ENCODE assay signal across 2 cellular contexts in genomic region chr10:17001961-17002749, GRCh38.
TF ChIP-seq lines count a peak whose summit lies in the region.

No MANE protein-coding gene starts in this region.

TF ChIP-seq in H1, 55 proteins besides CTCF, POLR2A, EP300 and RAD21:
- TF ChIP-seq, protein P1, sequence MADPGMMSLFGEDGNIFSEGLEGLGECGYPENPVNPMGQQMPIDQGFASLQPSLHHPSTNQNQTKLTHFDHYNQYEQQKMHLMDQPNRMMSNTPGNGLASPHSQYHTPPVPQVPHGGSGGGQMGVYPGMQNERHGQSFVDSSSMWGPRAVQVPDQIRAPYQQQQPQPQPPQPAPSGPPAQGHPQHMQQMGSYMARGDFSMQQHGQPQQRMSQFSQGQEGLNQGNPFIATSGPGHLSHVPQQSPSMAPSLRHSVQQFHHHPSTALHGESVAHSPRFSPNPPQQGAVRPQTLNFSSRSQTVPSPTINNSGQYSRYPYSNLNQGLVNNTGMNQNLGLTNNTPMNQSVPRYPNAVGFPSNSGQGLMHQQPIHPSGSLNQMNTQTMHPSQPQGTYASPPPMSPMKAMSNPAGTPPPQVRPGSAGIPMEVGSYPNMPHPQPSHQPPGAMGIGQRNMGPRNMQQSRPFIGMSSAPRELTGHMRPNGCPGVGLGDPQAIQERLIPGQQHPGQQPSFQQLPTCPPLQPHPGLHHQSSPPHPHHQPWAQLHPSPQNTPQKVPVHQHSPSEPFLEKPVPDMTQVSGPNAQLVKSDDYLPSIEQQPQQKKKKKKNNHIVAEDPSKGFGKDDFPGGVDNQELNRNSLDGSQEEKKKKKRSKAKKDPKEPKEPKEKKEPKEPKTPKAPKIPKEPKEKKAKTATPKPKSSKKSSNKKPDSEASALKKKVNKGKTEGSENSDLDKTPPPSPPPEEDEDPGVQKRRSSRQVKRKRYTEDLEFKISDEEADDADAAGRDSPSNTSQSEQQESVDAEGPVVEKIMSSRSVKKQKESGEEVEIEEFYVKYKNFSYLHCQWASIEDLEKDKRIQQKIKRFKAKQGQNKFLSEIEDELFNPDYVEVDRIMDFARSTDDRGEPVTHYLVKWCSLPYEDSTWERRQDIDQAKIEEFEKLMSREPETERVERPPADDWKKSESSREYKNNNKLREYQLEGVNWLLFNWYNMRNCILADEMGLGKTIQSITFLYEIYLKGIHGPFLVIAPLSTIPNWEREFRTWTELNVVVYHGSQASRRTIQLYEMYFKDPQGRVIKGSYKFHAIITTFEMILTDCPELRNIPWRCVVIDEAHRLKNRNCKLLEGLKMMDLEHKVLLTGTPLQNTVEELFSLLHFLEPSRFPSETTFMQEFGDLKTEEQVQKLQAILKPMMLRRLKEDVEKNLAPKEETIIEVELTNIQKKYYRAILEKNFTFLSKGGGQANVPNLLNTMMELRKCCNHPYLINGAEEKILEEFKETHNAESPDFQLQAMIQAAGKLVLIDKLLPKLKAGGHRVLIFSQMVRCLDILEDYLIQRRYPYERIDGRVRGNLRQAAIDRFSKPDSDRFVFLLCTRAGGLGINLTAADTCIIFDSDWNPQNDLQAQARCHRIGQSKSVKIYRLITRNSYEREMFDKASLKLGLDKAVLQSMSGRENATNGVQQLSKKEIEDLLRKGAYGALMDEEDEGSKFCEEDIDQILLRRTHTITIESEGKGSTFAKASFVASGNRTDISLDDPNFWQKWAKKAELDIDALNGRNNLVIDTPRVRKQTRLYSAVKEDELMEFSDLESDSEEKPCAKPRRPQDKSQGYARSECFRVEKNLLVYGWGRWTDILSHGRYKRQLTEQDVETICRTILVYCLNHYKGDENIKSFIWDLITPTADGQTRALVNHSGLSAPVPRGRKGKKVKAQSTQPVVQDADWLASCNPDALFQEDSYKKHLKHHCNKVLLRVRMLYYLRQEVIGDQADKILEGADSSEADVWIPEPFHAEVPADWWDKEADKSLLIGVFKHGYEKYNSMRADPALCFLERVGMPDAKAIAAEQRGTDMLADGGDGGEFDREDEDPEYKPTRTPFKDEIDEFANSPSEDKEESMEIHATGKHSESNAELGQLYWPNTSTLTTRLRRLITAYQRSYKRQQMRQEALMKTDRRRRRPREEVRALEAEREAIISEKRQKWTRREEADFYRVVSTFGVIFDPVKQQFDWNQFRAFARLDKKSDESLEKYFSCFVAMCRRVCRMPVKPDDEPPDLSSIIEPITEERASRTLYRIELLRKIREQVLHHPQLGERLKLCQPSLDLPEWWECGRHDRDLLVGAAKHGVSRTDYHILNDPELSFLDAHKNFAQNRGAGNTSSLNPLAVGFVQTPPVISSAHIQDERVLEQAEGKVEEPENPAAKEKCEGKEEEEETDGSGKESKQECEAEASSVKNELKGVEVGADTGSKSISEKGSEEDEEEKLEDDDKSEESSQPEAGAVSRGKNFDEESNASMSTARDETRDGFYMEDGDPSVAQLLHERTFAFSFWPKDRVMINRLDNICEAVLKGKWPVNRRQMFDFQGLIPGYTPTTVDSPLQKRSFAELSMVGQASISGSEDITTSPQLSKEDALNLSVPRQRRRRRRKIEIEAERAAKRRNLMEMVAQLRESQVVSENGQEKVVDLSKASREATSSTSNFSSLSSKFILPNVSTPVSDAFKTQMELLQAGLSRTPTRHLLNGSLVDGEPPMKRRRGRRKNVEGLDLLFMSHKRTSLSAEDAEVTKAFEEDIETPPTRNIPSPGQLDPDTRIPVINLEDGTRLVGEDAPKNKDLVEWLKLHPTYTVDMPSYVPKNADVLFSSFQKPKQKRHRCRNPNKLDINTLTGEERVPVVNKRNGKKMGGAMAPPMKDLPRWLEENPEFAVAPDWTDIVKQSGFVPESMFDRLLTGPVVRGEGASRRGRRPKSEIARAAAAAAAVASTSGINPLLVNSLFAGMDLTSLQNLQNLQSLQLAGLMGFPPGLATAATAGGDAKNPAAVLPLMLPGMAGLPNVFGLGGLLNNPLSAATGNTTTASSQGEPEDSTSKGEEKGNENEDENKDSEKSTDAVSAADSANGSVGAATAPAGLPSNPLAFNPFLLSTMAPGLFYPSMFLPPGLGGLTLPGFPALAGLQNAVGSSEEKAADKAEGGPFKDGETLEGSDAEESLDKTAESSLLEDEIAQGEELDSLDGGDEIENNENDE (IDR thresholded peaks at IDR 0.05; ENCODE audit: insufficient replicate concordance, low read length): no peak
- TF ChIP-seq SRF (IDR thresholded peaks at IDR 0.05; ENCODE audit: low read depth, low read length): no peak
- no peak for TF ChIP-seq CBX8 (IDR thresholded peaks at IDR 0.05; ENCODE audit: borderline replicate concordance, low read depth, low read length)
- no peak for TF ChIP-seq CREB1 (IDR thresholded peaks at IDR 0.05)
- no peak for TF ChIP-seq GTF2F1 (IDR thresholded peaks at IDR 0.05; ENCODE audit: borderline replicate concordance, low read depth, low read length)
- no peak for TF ChIP-seq SAP30 (IDR thresholded peaks at IDR 0.05; ENCODE audit: insufficient read depth, insufficient replicate concordance, low read length)

TF ChIP-seq in GM23338, 12 proteins besides CTCF, POLR2A, EP300 and RAD21:
- TF ChIP-seq, protein P2, sequence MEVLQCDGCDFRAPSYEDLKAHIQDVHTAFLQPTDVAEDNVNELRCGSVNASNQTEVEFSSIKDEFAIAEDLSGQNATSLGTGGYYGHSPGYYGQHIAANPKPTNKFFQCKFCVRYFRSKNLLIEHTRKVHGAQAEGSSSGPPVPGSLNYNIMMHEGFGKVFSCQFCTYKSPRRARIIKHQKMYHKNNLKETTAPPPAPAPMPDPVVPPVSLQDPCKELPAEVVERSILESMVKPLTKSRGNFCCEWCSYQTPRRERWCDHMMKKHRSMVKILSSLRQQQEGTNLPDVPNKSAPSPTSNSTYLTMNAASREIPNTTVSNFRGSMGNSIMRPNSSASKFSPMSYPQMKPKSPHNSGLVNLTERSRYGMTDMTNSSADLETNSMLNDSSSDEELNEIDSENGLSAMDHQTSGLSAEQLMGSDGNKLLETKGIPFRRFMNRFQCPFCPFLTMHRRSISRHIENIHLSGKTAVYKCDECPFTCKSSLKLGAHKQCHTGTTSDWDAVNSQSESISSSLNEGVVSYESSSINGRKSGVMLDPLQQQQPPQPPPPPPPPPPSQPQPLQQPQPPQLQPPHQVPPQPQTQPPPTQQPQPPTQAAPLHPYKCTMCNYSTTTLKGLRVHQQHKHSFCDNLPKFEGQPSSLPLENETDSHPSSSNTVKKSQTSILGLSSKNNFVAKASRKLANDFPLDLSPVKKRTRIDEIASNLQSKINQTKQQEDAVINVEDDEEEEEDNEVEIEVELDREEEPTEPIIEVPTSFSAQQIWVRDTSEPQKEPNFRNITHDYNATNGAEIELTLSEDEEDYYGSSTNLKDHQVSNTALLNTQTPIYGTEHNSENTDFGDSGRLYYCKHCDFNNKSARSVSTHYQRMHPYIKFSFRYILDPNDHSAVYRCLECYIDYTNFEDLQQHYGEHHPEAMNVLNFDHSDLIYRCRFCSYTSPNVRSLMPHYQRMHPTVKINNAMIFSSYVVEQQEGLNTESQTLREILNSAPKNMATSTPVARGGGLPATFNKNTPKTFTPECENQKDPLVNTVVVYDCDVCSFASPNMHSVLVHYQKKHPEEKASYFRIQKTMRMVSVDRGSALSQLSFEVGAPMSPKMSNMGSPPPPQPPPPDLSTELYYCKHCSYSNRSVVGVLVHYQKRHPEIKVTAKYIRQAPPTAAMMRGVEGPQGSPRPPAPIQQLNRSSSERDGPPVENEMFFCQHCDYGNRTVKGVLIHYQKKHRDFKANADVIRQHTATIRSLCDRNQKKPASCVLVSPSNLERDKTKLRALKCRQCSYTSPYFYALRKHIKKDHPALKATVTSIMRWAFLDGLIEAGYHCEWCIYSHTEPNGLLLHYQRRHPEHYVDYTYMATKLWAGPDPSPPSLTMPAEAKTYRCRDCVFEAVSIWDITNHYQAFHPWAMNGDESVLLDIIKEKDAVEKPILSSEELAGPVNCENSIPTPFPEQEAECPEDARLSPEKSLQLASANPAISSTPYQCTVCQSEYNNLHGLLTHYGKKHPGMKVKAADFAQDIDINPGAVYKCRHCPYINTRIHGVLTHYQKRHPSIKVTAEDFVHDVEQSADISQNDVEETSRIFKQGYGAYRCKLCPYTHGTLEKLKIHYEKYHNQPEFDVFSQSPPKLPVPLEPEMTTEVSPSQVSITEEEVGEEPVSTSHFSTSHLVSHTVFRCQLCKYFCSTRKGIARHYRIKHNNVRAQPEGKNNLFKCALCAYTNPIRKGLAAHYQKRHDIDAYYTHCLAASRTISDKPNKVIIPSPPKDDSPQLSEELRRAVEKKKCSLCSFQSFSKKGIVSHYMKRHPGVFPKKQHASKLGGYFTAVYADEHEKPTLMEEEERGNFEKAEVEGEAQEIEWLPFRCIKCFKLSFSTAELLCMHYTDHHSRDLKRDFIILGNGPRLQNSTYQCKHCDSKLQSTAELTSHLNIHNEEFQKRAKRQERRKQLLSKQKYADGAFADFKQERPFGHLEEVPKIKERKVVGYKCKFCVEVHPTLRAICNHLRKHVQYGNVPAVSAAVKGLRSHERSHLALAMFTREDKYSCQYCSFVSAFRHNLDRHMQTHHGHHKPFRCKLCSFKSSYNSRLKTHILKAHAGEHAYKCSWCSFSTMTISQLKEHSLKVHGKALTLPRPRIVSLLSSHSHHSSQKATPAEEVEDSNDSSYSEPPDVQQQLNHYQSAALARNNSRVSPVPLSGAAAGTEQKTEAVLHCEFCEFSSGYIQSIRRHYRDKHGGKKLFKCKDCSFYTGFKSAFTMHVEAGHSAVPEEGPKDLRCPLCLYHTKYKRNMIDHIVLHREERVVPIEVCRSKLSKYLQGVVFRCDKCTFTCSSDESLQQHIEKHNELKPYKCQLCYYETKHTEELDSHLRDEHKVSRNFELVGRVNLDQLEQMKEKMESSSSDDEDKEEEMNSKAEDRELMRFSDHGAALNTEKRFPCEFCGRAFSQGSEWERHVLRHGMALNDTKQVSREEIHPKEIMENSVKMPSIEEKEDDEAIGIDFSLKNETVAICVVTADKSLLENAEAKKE (CRISPR knock-in tag; IDR thresholded peaks at IDR 0.05): no peak
- TF ChIP-seq REST (IDR thresholded peaks at IDR 0.05; ENCODE audit: unreplicated experiment) (no peak), ZNF331 (CRISPR knock-in tag; IDR thresholded peaks at IDR 0.05; ENCODE audit: low read depth) (no peak), EZH2 (IDR thresholded peaks at IDR 0.05; ENCODE audit: low read depth, unreplicated experiment) (no peak), JUNB (IDR thresholded peaks at IDR 0.05; ENCODE audit: unreplicated experiment) (no peak)
- TF ChIP-seq, protein P3, sequence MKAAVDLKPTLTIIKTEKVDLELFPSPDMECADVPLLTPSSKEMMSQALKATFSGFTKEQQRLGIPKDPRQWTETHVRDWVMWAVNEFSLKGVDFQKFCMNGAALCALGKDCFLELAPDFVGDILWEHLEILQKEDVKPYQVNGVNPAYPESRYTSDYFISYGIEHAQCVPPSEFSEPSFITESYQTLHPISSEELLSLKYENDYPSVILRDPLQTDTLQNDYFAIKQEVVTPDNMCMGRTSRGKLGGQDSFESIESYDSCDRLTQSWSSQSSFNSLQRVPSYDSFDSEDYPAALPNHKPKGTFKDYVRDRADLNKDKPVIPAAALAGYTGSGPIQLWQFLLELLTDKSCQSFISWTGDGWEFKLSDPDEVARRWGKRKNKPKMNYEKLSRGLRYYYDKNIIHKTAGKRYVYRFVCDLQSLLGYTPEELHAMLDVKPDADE (IDR thresholded peaks at IDR 0.05): no peak
